18 cellular contexts compared by ENCODE assay signal in the genomic region with DNA sequence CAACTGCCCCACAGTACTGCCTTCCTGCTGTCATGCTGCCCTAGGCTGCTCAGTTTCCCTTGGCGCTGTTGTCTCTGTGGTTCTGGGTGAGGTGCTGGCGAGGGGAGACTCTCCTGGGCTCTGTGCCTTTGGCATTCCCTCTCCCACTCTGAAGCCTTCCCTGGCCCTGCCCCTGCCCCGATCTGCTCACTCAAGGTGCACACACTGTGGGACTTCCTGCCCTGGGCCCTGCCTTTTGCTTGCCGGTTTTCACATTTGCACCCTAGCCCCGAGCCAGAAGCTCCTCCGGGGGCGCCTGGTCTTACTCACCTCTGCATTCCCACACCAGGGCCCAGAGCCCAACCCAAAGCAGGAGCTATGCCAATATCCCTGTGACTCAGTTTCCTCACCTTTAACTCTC. TPM values are rescaled to one million over a fixed set of nuclear protein-coding genes. Genes with fewer than 3 reads are reported as not detected.
DNase-seq lines count a peak whose midpoint lies in the region; ATAC-seq and TF ChIP-seq lines count a peak whose summit lies in the region.
"Had no signal": no experiment of that assay in that cellular context is flagged by ENCODE, and none has a peak within 500 bp of the region (broad histone marks: within the 10 kb centered on the region; RNA-seq: fewer than 3 reads in every experiment).

No MANE protein-coding gene starts in this region.

- peak overlapping the region; percentile 19 for H2BK5ac ChIP-seq in neuronal stem cell (ENCODE audit: low read length)

- H3K4me1 ChIP-seq in neuronal stem cell (ENCODE audit: control insufficient read depth in 2 of 2, insufficient read depth in 1 of 2, low read depth in 1 of 2, low read length in 2 of 2): peaks cover 0 to 3% of the 10 kb centered on the region in 2 donors
- H3K4me1 ChIP-seq: A549, BE2C had no signal

- H3K9ac ChIP-seq in neuronal stem cell (ENCODE audit: low read depth, low read length, poor library complexity): no peak overlapping the region
- H3K9ac ChIP-seq: GM23248 had no signal

- H2BK15ac ChIP-seq in neuronal stem cell (ENCODE audit: low read length): no peak overlapping the region

- H3K4me3 ChIP-seq in dorsolateral prefrontal cortex (no peak overlapping the region), neuronal stem cell (ENCODE audit: low read length in 2 of 2) (no peak overlapping the region)
- H3K4me3 ChIP-seq: A549, GM23248 had no signal

- no peak overlapping the region for H3K4ac ChIP-seq in neuronal stem cell (ENCODE audit: low read length)

- H2AFZ ChIP-seq in neuronal stem cell (ENCODE audit: low read length): no peak overlapping the region
- H2AFZ ChIP-seq: GM23248 had no signal

- H3K79me1 ChIP-seq in neuronal stem cell (ENCODE audit: low read depth, low read length): peaks cover 26% of the 10 kb centered on the region

- no CpG with 5 or more reads among the region's 7 CpGs for WGBS in neuronal stem cell (ENCODE audit: extremely low coverage in 2 of 2, insufficient read length in 2 of 2, insufficient replicate concordance in 1 of 2), 2 donors

- no peak overlapping the region for H3K4me2 ChIP-seq in neuronal stem cell (ENCODE audit: insufficient read depth, low read length, poor library complexity, severe bottlenecking)
- H3K4me2 ChIP-seq: A549 had no signal

- H4K91ac ChIP-seq in neuronal stem cell (ENCODE audit: low read depth, low read length, poor library complexity): no peak overlapping the region

- H3K23ac ChIP-seq in neuronal stem cell (ENCODE audit: low read depth, low read length, poor library complexity): peak overlapping the region; percentile 58

- H2BK120ac ChIP-seq in neuronal stem cell (ENCODE audit: low read depth, low read length): peak overlapping the region; percentile 44

- H3K36me3 ChIP-seq in neuronal stem cell (replicated peaks in 1 of 2; ENCODE audit: control insufficient read depth in 2 of 2, insufficient read depth in 2 of 2, low read length in 2 of 2): peaks cover 0 to 5% of the 10 kb centered on the region in 2 donors
- H3K36me3 ChIP-seq: BE2C had no signal

- H3K27ac ChIP-seq in caudate nucleus (ENCODE audit: low read depth, low read length) (peak overlapping the region; percentile 87), dorsolateral prefrontal cortex (peak overlapping the region in 58 of 59 donors; percentile 62 to 98 (median 93)), neuronal stem cell (replicated peaks; ENCODE audit: low read length) (no peak overlapping the region)
- H3K27ac ChIP-seq: A549, GM23248 had no signal

- H4K8ac ChIP-seq in neuronal stem cell (ENCODE audit: low read depth, low read length): no peak overlapping the region

- no peak overlapping the region for H3K14ac ChIP-seq in neuronal stem cell (ENCODE audit: low read length)

- TF ChIP-seq CTCF in dorsolateral prefrontal cortex (IDR thresholded peaks at IDR 0.05 in 54 of 56, conservative IDR thresholded peaks at IDR 0.05 in 2 of 56; ENCODE audit: low read depth in 1 of 56, partially characterized antibody in 56 of 56): no peak

- peaks cover 3 to 7% of the 10 kb centered on the region in 2 donors for H3K9me3 ChIP-seq in neuronal stem cell (replicated peaks in 1 of 2; ENCODE audit: control insufficient read depth in 2 of 2, insufficient read depth in 1 of 2, low read depth in 1 of 2, low read length in 2 of 2)
- H3K9me3 ChIP-seq: A549, BE2C had no signal

- intact Hi-C loops in dorsolateral prefrontal cortex (cut with DNase I): loop anchor here (10.0 kb wide), 1 partner anchor 235 kb away; no protein-coding TSS in a partner anchor

- no peak for ATAC-seq in GM18502 (IDR thresholded peaks at IDR 0.05; ENCODE audit: poor library complexity, unreplicated experiment)
- ATAC-seq: A549; CD8-positive, alpha-beta T cell had no signal

- H2AK5ac ChIP-seq in neuronal stem cell (ENCODE audit: low read depth, low read length): no peak overlapping the region

- no peaks in the 10 kb centered on the region for H3K27me3 ChIP-seq in dorsolateral prefrontal cortex
- no peaks in the 10 kb centered on the region for H3K27me3 ChIP-seq in neuronal stem cell (ENCODE audit: control insufficient read depth in 3 of 3, insufficient read depth in 3 of 3, low read depth in 1 of 3, low read length in 3 of 3)
- H3K27me3 ChIP-seq: BE2C had no signal

- no peak overlapping the region for H3K18ac ChIP-seq in neuronal stem cell (ENCODE audit: low read length)

- DNase-seq in caudate nucleus (lab: John Stamatoyannopoulos, UW): no peak
- no peak for DNase-seq in dorsolateral prefrontal cortex
- DNase-seq in neuronal stem cell (ENCODE audit: low spot score): no peak
- no peak for DNase-seq in activated CD4-positive, alpha-beta T cell treated with anti-CD3 and anti-CD28 coated beads for 1 hour
- no peak for DNase-seq in GM19240 (ENCODE audit: insufficient read length, low spot score)
- DNase-seq: BE2C; CD8-positive, alpha-beta T cell; COR-L47; DMS153; DMS79 treated with DMSO at 0.1 percent for 48 hours; EL; GM23248; H9 had no signal

- no peak overlapping the region for H2BK12ac ChIP-seq in neuronal stem cell (ENCODE audit: low read length)

RNA-seq across cellular contexts. Expression of a gene that starts 12.0 kb away (rescaled TPM):
- total RNA-seq in dorsolateral prefrontal cortex: 100 to 1,000 TPM; 204 to 380 (median 266) TPM
- polyA plus RNA-seq in neuronal stem cell (2013, experiment 1 of 2): 27.4 TPM
- 27.2 TPM for polyA plus RNA-seq in neuronal stem cell (2013, experiment 2 of 2)
- total RNA-seq: GM23248 had no signal
- polyA plus RNA-seq: A549, AG04450, CD14-positive monocyte, GM23248, IgD-negative memory B cell had no signal
